Comparison of ENCODE assay signal across 27 cellular contexts in the genomic region with DNA sequence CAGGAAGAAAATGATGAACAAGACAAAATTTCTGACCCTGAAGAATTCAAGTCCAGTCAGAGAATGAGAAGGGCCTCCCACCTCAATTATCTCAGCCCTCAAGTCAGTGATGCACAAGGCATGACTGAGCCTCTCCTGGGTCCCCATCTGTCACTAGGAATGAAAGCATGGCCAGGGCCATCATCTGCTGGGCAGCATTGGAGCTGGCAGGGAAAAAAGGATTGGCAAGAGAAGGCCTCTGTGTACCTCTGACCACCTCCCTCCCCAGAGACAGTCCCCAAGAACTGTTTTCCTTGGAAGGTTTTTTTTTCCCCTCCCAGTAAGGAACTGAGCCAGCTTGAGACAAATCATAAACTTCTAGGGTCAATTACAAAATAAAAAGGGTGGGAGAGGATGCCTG.
"Had no signal": no experiment of that assay in that cellular context is flagged by ENCODE, and none has a peak within 500 bp of the region (broad histone marks: within the 10 kb centered on the region; RNA-seq: fewer than 3 reads in every experiment).

No MANE protein-coding gene starts in this region.

- H3K36me3 ChIP-seq: left lung, ovary, sigmoid colon, tibial artery, upper lobe of right lung had no signal

- H3K27me3 ChIP-seq: left lung, ovary, right atrium auricular region, sigmoid colon, spleen, tibial artery, upper lobe of right lung had no signal

- DNase-seq: hypothalamus; immature natural killer cell; kidney; left colon; left lung; mesendoderm; midbrain; mucosa of descending colon; naive thymus-derived CD4-positive, alpha-beta T cell; ovary; sigmoid colon; small intestine; spleen; stimulated activated CD4-positive, alpha-beta T cell treated with anti-CD3 and anti-CD28 coated beads, Interleukin-4, amount 100 ng/mL, for 24 hours; stimulated activated naive CD4-positive, alpha-beta T cell treated with Interleukin-2 at 50 U/mL for 16 hours; stimulated activated naive CD8-positive, alpha-beta T cell treated with anti-CD3 and anti-CD28 coated beads, Interleukin-15, amount 100 ng/mL, for 72 hours; substantia nigra; tibial artery; trophoblast cell; upper lobe of right lung had no signal

- H3K9me3 Mint-ChIP-seq: immature natural killer cell; naive thymus-derived CD4-positive, alpha-beta T cell; natural killer cell treated with Interleukin-12 subunit alpha and Interleukin-12 subunit beta and Interleukin-15 and Interleukin-18, amount 100 ng/mL, for 72 hours; stimulated activated effector memory CD8-positive, alpha-beta T cell treated with anti-CD3 and anti-CD28 coated beads, Interleukin-12 subunit alpha, Interleukin-12 subunit beta, amount 100 ng/mL, for 72 hours; stimulated activated naive CD8-positive, alpha-beta T cell treated with anti-CD3 and anti-CD28 coated beads, Interleukin-15, amount 100 ng/mL, for 72 hours had no signal

- FAIRE-seq: islet of Langerhans, kidney, small intestine, urothelium cell line had no signal

- H3K27ac ChIP-seq: left lung, ovary, right atrium auricular region, sigmoid colon, spleen, upper lobe of right lung had no signal

- H3K4me1 Mint-ChIP-seq: immature natural killer cell; stimulated activated effector memory CD8-positive, alpha-beta T cell treated with anti-CD3 and anti-CD28 coated beads, Interleukin-12 subunit alpha, Interleukin-12 subunit beta, amount 100 ng/mL, for 72 hours had no signal

- H3K4me1 ChIP-seq: left lung, right atrium auricular region, sigmoid colon, upper lobe of right lung had no signal

- H3K27me3 Mint-ChIP-seq: naive thymus-derived CD4-positive, alpha-beta T cell; natural killer cell treated with Interleukin-12 subunit alpha and Interleukin-12 subunit beta and Interleukin-15 and Interleukin-18, amount 100 ng/mL, for 72 hours; progenitor cell of endocrine pancreas; stimulated activated naive CD8-positive, alpha-beta T cell treated with anti-CD3 and anti-CD28 coated beads, Interleukin-15, amount 100 ng/mL, for 72 hours had no signal

- H3K4me3 ChIP-seq: left lung, lung, mucosa of descending colon, ovary, right atrium auricular region, sigmoid colon, spleen, tibial artery, upper lobe of right lung had no signal

- H3K27ac Mint-ChIP-seq: immature natural killer cell; natural killer cell treated with Interleukin-12 subunit alpha and Interleukin-12 subunit beta and Interleukin-15 and Interleukin-18, amount 100 ng/mL, for 72 hours; progenitor cell of endocrine pancreas; stimulated activated effector memory CD8-positive, alpha-beta T cell treated with anti-CD3 and anti-CD28 coated beads, Interleukin-12 subunit alpha, Interleukin-12 subunit beta, amount 100 ng/mL, for 72 hours; stimulated activated naive CD8-positive, alpha-beta T cell treated with anti-CD3 and anti-CD28 coated beads, Interleukin-15, amount 100 ng/mL, for 72 hours had no signal

- H3K4me3 Mint-ChIP-seq: immature natural killer cell; naive thymus-derived CD4-positive, alpha-beta T cell; natural killer cell treated with Interleukin-12 subunit alpha and Interleukin-12 subunit beta and Interleukin-15 and Interleukin-18, amount 100 ng/mL, for 72 hours; stimulated activated effector memory CD8-positive, alpha-beta T cell treated with anti-CD3 and anti-CD28 coated beads, Interleukin-12 subunit alpha, Interleukin-12 subunit beta, amount 100 ng/mL, for 72 hours; stimulated activated naive CD8-positive, alpha-beta T cell treated with anti-CD3 and anti-CD28 coated beads, Interleukin-15, amount 100 ng/mL, for 72 hours had no signal

- H3K36me3 Mint-ChIP-seq: natural killer cell treated with Interleukin-12 subunit alpha and Interleukin-12 subunit beta and Interleukin-15 and Interleukin-18, amount 100 ng/mL, for 72 hours; stimulated activated effector memory CD8-positive, alpha-beta T cell treated with anti-CD3 and anti-CD28 coated beads, Interleukin-12 subunit alpha, Interleukin-12 subunit beta, amount 100 ng/mL, for 72 hours had no signal

- H3K9me3 ChIP-seq: left lung, mucosa of descending colon, ovary, right atrium auricular region, sigmoid colon, spleen, tibial artery, upper lobe of right lung had no signal

- ATAC-seq: left colon; left lung; mucosa of descending colon; naive thymus-derived CD4-positive, alpha-beta T cell; natural killer cell treated with Interleukin-12 subunit alpha and Interleukin-12 subunit beta and Interleukin-15 and Interleukin-18, amount 100 ng/mL, for 72 hours; stimulated activated effector memory CD8-positive, alpha-beta T cell treated with anti-CD3 and anti-CD28 coated beads, Interleukin-12 subunit alpha, Interleukin-12 subunit beta, amount 100 ng/mL, for 72 hours; stimulated activated naive CD8-positive, alpha-beta T cell treated with anti-CD3 and anti-CD28 coated beads, Interleukin-15, amount 100 ng/mL, for 72 hours; upper lobe of right lung had no signal
